ENCODE assay signal across 12 cellular contexts in genomic region chr13:75960538-75960994, GRCh38.
DNase-seq lines count a peak whose midpoint lies in the region; ATAC-seq and TF ChIP-seq lines count a peak whose summit lies in the region.
"Had no signal": no experiment of that assay in that cellular context is flagged by ENCODE, and none has a peak within 500 bp of the region (broad histone marks: within the 10 kb centered on the region; RNA-seq: fewer than 3 reads in every experiment).

No MANE protein-coding gene starts in this region.

- H3K4me2 ChIP-seq in neural progenitor cell: peak overlapping the region; percentile 32

- H4K20me1 ChIP-seq in neural progenitor cell (ENCODE audit: low read depth): no peaks in the 10 kb centered on the region

- H3K27me3 Mint-ChIP-seq in neural progenitor cell (ENCODE audit: insufficient read depth, low read depth): peaks cover 2% of the 10 kb centered on the region

- no peaks in the 10 kb centered on the region for H3K9me3 Mint-ChIP-seq in neural progenitor cell

- peaks cover 18% of the 10 kb centered on the region for H3K4me1 ChIP-seq in neural progenitor cell

- no peaks in the 10 kb centered on the region for H3K27me3 ChIP-seq in neural progenitor cell

- peak; percentile 93 for ATAC-seq in GM19025 (IDR thresholded peaks at IDR 0.05; ENCODE audit: low read depth, unreplicated experiment)
- peak; percentile 83 for ATAC-seq in GM21737 (IDR thresholded peaks at IDR 0.05; ENCODE audit: unreplicated experiment)
- ATAC-seq in HG03108 (IDR thresholded peaks at IDR 0.05; ENCODE audit: unreplicated experiment): peak; percentile 91
- ATAC-seq: right cardiac atrium had no signal

- no peak overlapping the region for H3K27ac Mint-ChIP-seq in neural progenitor cell

- no peaks in the 10 kb centered on the region for H3F3A ChIP-seq in neural progenitor cell (ENCODE audit: low read depth)

- H3K36me3 Mint-ChIP-seq in neural progenitor cell: no peaks in the 10 kb centered on the region

- no peaks in the 10 kb centered on the region for H3K36me3 ChIP-seq in neural progenitor cell

- H2AFZ ChIP-seq in neural progenitor cell (replicated peaks): peak overlapping the region; percentile 36
- H2AFZ ChIP-seq: GM23248 had no signal

- DNase-seq in neural progenitor cell (ENCODE audit: low spot score) (no peak), D341Med (ENCODE audit: low spot score) (no peak), NCI-H2196 (lab: John Stamatoyannopoulos, UW; ENCODE audit: unreplicated experiment) (no peak), NCI-H2029 (lab: John Stamatoyannopoulos, UW) (no peak), iPS-NIHi7 (ENCODE audit: extremely low spot score) (no peak)
- DNase-seq: activated gamma-delta T cell, GM23248, NCI-H446, right cardiac atrium had no signal

- no peak overlapping the region for H3K4me3 ChIP-seq in neural progenitor cell
- H3K4me3 ChIP-seq: GM23248 had no signal

- H3K4me1 Mint-ChIP-seq in neural progenitor cell: peaks cover 9% of the 10 kb centered on the region

- no peak overlapping the region for H3K9ac ChIP-seq in neural progenitor cell
- H3K9ac ChIP-seq: GM23248 had no signal

- H3K27ac ChIP-seq in neural progenitor cell: no peak overlapping the region
- H3K27ac ChIP-seq: GM23248 had no signal

- no peaks in the 10 kb centered on the region for H3K9me3 ChIP-seq in neural progenitor cell (ENCODE audit: low read depth)

- H3K4me3 Mint-ChIP-seq in neural progenitor cell: no peak overlapping the region

- TF ChIP-seq CTCF in neural progenitor cell (IDR thresholded peaks at IDR 0.05): no peak

- no peaks in the 10 kb centered on the region for H3K79me2 ChIP-seq in neural progenitor cell (ENCODE audit: low read depth)
